ENCODE assay signal across 10 cellular contexts in the genomic region with DNA sequence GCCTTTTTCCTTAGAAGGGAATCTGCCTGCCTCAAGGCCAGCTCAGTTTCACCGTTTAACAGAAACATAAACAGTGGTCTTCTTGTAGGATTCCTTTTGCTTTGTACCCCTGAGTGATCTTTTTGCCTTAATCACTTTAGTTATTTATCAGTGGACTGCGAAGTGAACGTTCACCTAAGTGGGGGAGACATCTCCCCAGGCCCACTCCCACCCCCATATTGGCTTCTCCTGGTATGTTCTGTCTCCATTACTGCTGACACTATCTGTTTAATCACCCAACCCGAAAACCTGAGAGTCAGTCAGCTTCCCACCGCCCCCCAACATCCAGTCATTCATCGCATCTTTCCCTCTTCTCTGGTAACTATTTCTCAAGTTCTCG. TPM values are rescaled to one million over a fixed set of nuclear protein-coding genes. Genes with fewer than 3 reads are reported as not detected.
DNase-seq lines count a peak whose midpoint lies in the region; ATAC-seq and TF ChIP-seq lines count a peak whose summit lies in the region.
"Had no signal": no experiment of that assay in that cellular context is flagged by ENCODE, and none has a peak within 500 bp of the region (broad histone marks: within the 10 kb centered on the region; RNA-seq: fewer than 3 reads in every experiment).

No MANE protein-coding gene starts in this region.

- H3K4me1 ChIP-seq in DOHH2 (ENCODE audit: control insufficient read depth, low read length) = peaks cover 27% of the 10 kb centered on the region
- H3K4me1 ChIP-seq in NT2/D1 (ENCODE audit: insufficient read depth, insufficient read length) = no peaks in the 10 kb centered on the region
- no peaks in the 10 kb centered on the region for H3K4me1 ChIP-seq in ectodermal cell (ENCODE audit: control insufficient read depth, insufficient read depth, low read length)
- peaks cover 29% of the 10 kb centered on the region for H3K4me1 ChIP-seq in osteoblast (ENCODE audit: insufficient read depth, low read length)

- H2AFZ ChIP-seq in osteoblast (ENCODE audit: low read length) = no peak overlapping the region

- 86 to 89% methylated on average over 7 of the region's 7 CpGs for WGBS in ectodermal cell, 2 experiments

- no peak for DNase-seq in NT2/D1 (ENCODE audit: low read depth, low spot score)
- no peak for DNase-seq in osteoblast (ENCODE audit: insufficient read length, low spot score, missing footprints)
- no peak for DNase-seq in SHP77 treated with DMSO at 0.1 percent for 48 hours (lab: John Stamatoyannopoulos, UW)
- no peak for DNase-seq in HUDEP-2 (lab: John Stamatoyannopoulos, UW; ENCODE audit: unreplicated experiment in 76 of 76)
- DNase-seq in HuH-7 (ENCODE audit: low spot score) = no peak
- DNase-seq: NCI-H1048 had no signal

- H3K9me3 ChIP-seq in DOHH2 (ENCODE audit: control insufficient read depth, insufficient read depth, low read length) = no peaks in the 10 kb centered on the region
- H3K9me3 ChIP-seq in NT2/D1 (ENCODE audit: insufficient read depth, low read length) = no peaks in the 10 kb centered on the region
- H3K9me3 ChIP-seq in ectodermal cell (ENCODE audit: control insufficient read depth, low read length) = no peaks in the 10 kb centered on the region
- no peaks in the 10 kb centered on the region for H3K9me3 ChIP-seq in osteoblast (ENCODE audit: low read depth, low read length)
- H3K9me3 ChIP-seq: neutrophil had no signal

- H3K36me3 ChIP-seq in DOHH2 (ENCODE audit: control insufficient read depth, low read length) (peaks cover 62% of the 10 kb centered on the region), NT2/D1 (ENCODE audit: insufficient read depth, insufficient read length, low read length) (peaks cover 52% of the 10 kb centered on the region), ectodermal cell (ENCODE audit: control insufficient read depth, insufficient read depth, low read length) (peaks cover 28% of the 10 kb centered on the region), osteoblast (ENCODE audit: insufficient read depth, low read length) (peaks cover 23% of the 10 kb centered on the region)
- H3K36me3 ChIP-seq: neutrophil had no signal

- H3K9me2 ChIP-seq in DOHH2 (replicated peaks; ENCODE audit: control insufficient read depth, low read length) = no peaks in the 10 kb centered on the region

- ATAC-seq in HG03196 (IDR thresholded peaks at IDR 0.05; ENCODE audit: unreplicated experiment) = no peak

- H3K9ac ChIP-seq in NT2/D1 (ENCODE audit: insufficient read length, low read depth) = no peak overlapping the region

- H3K27me3 ChIP-seq in DOHH2 (ENCODE audit: control insufficient read depth, low read length) (no peaks in the 10 kb centered on the region), NT2/D1 (ENCODE audit: insufficient read depth, insufficient read length) (no peaks in the 10 kb centered on the region), ectodermal cell (ENCODE audit: control insufficient read depth, insufficient read depth, low read length, poor library complexity, severe bottlenecking) (no peaks in the 10 kb centered on the region), osteoblast (ENCODE audit: insufficient read depth, low read length) (no peaks in the 10 kb centered on the region)
- H3K27me3 ChIP-seq: neutrophil had no signal

- no peaks in the 10 kb centered on the region for H3F3A ChIP-seq in DOHH2 (ENCODE audit: control insufficient read depth, insufficient read depth)

- peaks cover 97% of the 10 kb centered on the region for H3K79me2 ChIP-seq in DOHH2 (ENCODE audit: control insufficient read depth, low read length)
- H3K79me2 ChIP-seq in osteoblast (ENCODE audit: insufficient read depth, low read length) = peaks cover 77% of the 10 kb centered on the region

- no peak overlapping the region for H3K27ac ChIP-seq in DOHH2 (ENCODE audit: low read depth, low read length)
- H3K27ac ChIP-seq in ectodermal cell (ENCODE audit: insufficient read depth, low read depth, low read length, poor library complexity, severe bottlenecking) = no peak overlapping the region
- H3K27ac ChIP-seq in osteoblast (ENCODE audit: low read depth, low read length) = peak overlapping the region; percentile 7
- H3K27ac ChIP-seq: neutrophil had no signal

- H3K4me2 ChIP-seq in DOHH2 (ENCODE audit: low read length) = peak overlapping the region; percentile 66
- peak overlapping the region; percentile 95 for H3K4me2 ChIP-seq in osteoblast (ENCODE audit: insufficient read depth, low read length)

- H4K20me1 ChIP-seq in DOHH2 (ENCODE audit: control insufficient read depth, insufficient read depth, low read depth, low read length) = no peaks in the 10 kb centered on the region
- peaks cover 6% of the 10 kb centered on the region for H4K20me1 ChIP-seq in osteoblast (ENCODE audit: insufficient read depth, low read length)

- peak overlapping the region; percentile 98 for H3K4me3 ChIP-seq in DOHH2 (ENCODE audit: low read length)
- peak overlapping the region; percentile 10 for H3K4me3 ChIP-seq in NT2/D1 (ENCODE audit: insufficient read length, low read depth)
- H3K4me3 ChIP-seq in ectodermal cell (ENCODE audit: insufficient read depth, low read depth, low read length) = peak overlapping the region; percentile 89
- peak overlapping the region; percentile 91 for H3K4me3 ChIP-seq in osteoblast (ENCODE audit: insufficient read depth, low read length)

- TF ChIP-seq CTCF in DOHH2 (IDR thresholded peaks at IDR 0.05; ENCODE audit: low read depth, low read length, poor library complexity, severe bottlenecking) (no peak), osteoblast (IDR thresholded peaks at IDR 0.05; ENCODE audit: extremely low read depth, low read depth, low read length) (no peak)

RNA-seq across cellular contexts. Expression of gene SKP2, which starts 1.4 kb away (rescaled TPM):
- 90.0 TPM for polyA plus RNA-seq in ectodermal cell (2013, experiment 1 of 4)
- 84.8 TPM for polyA plus RNA-seq in ectodermal cell (2013, experiment 2 of 4)
- 66.8 TPM for polyA plus RNA-seq in ectodermal cell (2013, experiment 3 of 4)
- polyA plus RNA-seq in ectodermal cell (2013, experiment 4 of 4) = 70.3 TPM
- total RNA-seq in osteoblast = 17.7 and 20.6 TPM in 2 replicates

RNA-seq across cellular contexts. Expression of gene LMBRD2, which starts 1.6 kb away (rescaled TPM):
- polyA plus RNA-seq in ectodermal cell (2013, experiment 1 of 4) = 5.7 TPM
- 6.5 TPM for polyA plus RNA-seq in ectodermal cell (2013, experiment 2 of 4)
- 5.8 TPM for polyA plus RNA-seq in ectodermal cell (2013, experiment 3 of 4)
- polyA plus RNA-seq in ectodermal cell (2013, experiment 4 of 4) = 5.6 TPM
- total RNA-seq in osteoblast = 11.5 and 13.8 TPM in 2 replicates

Comparison
In these comparisons a context has a peak if more than half of its experiments do, and no peak if none do; other contexts are left out.
1. H3K4me3 ChIP-seq: peak in every context shown above with its lines; median percentile 98 in DOHH2; 91 in osteoblast; 89 in ectodermal cell; 10 in NT2/D1.